ENCODE assay signal across 1 cellular context in genomic region chr14:24188251-24189058, GRCh38.
TF ChIP-seq lines count a peak whose summit lies in the region.

Gene IPO4 (minus strand): TSS chr14:24188816. CDS start chr14:24188787, 29 bp downstream.

TF ChIP-seq in HepG2, 621 proteins besides CTCF, POLR2A, EP300 and RAD21 (continued from another document and continues in another):
- TF ChIP-seq KDM5B (CRISPR knock-in tag; IDR thresholded peaks at IDR 0.05; ENCODE audit: borderline replicate concordance) (peak; percentile 100), SIX1 (CRISPR knock-in tag; IDR thresholded peaks at IDR 0.05; ENCODE audit: borderline replicate concordance) (peak; percentile 81; the same call in 1 of the 2 replicates), HOXA7 (CRISPR knock-in tag; IDR thresholded peaks at IDR 0.05) (no peak), NCOA2 (CRISPR knock-in tag; IDR thresholded peaks at IDR 0.05) (peak; percentile 80; the same call in 1 of the 2 replicates), ZNF350 (CRISPR knock-in tag; IDR thresholded peaks at IDR 0.05; ENCODE audit: borderline replicate concordance, low read depth) (peak; percentile 100), FOSL1 (CRISPR knock-in tag; IDR thresholded peaks at IDR 0.05; ENCODE audit: borderline replicate concordance) (peak; percentile 59; the same call in 1 of the 2 replicates), ZNF570 (CRISPR knock-in tag; IDR thresholded peaks at IDR 0.05; ENCODE audit: borderline replicate concordance) (no peak), FUBP1 (CRISPR knock-in tag; IDR thresholded peaks at IDR 0.05; ENCODE audit: borderline replicate concordance) (peak; percentile 99), ZBTB7B (CRISPR knock-in tag; IDR thresholded peaks at IDR 0.05) (peak; percentile 82; the same call in 1 of the 2 replicates), DNMT3B (CRISPR knock-in tag; conservative IDR thresholded peaks at IDR 0.05) (peak; percentile 90), BCLAF1 (IDR thresholded peaks at IDR 0.05) (no peak), HDAC2 (CRISPR knock-in tag; IDR thresholded peaks at IDR 0.05) (peak; percentile 98), SNAPC5 (CRISPR knock-in tag; IDR thresholded peaks at IDR 0.05; ENCODE audit: borderline replicate concordance) (peak; percentile 94), ZNF614 (CRISPR knock-in tag; IDR thresholded peaks at IDR 0.05; ENCODE audit: borderline replicate concordance) (peak; percentile 99), GATAD1 (CRISPR knock-in tag; IDR thresholded peaks at IDR 0.05) (peak; percentile 98), ZNF598 (CRISPR knock-in tag; IDR thresholded peaks at IDR 0.05; ENCODE audit: borderline replicate concordance) (peak; percentile 99), RBFOX2 (IDR thresholded peaks at IDR 0.05; ENCODE audit: low read depth, low read length) (peak; percentile 99), JDP2 (CRISPR knock-in tag; IDR thresholded peaks at IDR 0.05; ENCODE audit: borderline replicate concordance) (no peak), ZNF878 (CRISPR knock-in tag; IDR thresholded peaks at IDR 0.05) (no peak), ZNF367 (CRISPR knock-in tag; IDR thresholded peaks at IDR 0.05; ENCODE audit: borderline replicate concordance) (peak; percentile 84; the same call in 1 of the 2 replicates), MED8 (CRISPR knock-in tag; IDR thresholded peaks at IDR 0.05; ENCODE audit: insufficient replicate concordance) (peak; percentile 98), MED1 (CRISPR knock-in tag; IDR thresholded peaks at IDR 0.05) (peak; percentile 97), RFX5 (IDR thresholded peaks at IDR 0.05; ENCODE audit: low read depth, low read length) (peak; percentile 72), JARID2 (CRISPR knock-in tag; IDR thresholded peaks at IDR 0.05; ENCODE audit: insufficient replicate concordance) (no peak), UBTF (CRISPR knock-in tag; IDR thresholded peaks at IDR 0.05) (peak; percentile 96), FOSL2 (CRISPR knock-in tag; IDR thresholded peaks at IDR 0.05) (peak; percentile 90), ZBTB7A (CRISPR knock-in tag; IDR thresholded peaks at IDR 0.05) (peak; percentile 83; the same call in 1 of the 2 replicates), DMAP1 (CRISPR knock-in tag; IDR thresholded peaks at IDR 0.05) (peak; percentile 100), TBL1XR1 (IDR thresholded peaks at IDR 0.05; ENCODE audit: borderline replicate concordance, low read length, partially characterized antibody) (peak; percentile 96), AFF4 (CRISPR knock-in tag; IDR thresholded peaks at IDR 0.05) (peak; percentile 95), POLR2AphosphoS2 (IDR thresholded peaks at IDR 0.05; ENCODE audit: low read depth, low read length) (peak; percentile 78), SRSF9 (IDR thresholded peaks at IDR 0.05; ENCODE audit: borderline replicate concordance, insufficient read depth, low read depth, low read length, poor library complexity, severe bottlenecking) (no peak), NR2F6 (IDR thresholded peaks at IDR 0.05) (no peak; the same call in 1 of the 2 replicates), NR2F6 (CRISPR knock-in tag; IDR thresholded peaks at IDR 0.05) (peak; percentile 86; the same call in 1 of the 2 replicates), NFRKB (IDR thresholded peaks at IDR 0.05) (no peak)
- TF ChIP-seq, protein P1, sequence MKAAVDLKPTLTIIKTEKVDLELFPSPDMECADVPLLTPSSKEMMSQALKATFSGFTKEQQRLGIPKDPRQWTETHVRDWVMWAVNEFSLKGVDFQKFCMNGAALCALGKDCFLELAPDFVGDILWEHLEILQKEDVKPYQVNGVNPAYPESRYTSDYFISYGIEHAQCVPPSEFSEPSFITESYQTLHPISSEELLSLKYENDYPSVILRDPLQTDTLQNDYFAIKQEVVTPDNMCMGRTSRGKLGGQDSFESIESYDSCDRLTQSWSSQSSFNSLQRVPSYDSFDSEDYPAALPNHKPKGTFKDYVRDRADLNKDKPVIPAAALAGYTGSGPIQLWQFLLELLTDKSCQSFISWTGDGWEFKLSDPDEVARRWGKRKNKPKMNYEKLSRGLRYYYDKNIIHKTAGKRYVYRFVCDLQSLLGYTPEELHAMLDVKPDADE (CRISPR knock-in tag; IDR thresholded peaks at IDR 0.05) = peak; percentile 99
- TF ChIP-seq, protein P2, sequence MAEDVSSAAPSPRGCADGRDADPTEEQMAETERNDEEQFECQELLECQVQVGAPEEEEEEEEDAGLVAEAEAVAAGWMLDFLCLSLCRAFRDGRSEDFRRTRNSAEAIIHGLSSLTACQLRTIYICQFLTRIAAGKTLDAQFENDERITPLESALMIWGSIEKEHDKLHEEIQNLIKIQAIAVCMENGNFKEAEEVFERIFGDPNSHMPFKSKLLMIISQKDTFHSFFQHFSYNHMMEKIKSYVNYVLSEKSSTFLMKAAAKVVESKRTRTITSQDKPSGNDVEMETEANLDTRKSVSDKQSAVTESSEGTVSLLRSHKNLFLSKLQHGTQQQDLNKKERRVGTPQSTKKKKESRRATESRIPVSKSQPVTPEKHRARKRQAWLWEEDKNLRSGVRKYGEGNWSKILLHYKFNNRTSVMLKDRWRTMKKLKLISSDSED (CRISPR knock-in tag; IDR thresholded peaks at IDR 0.05) = no peak; the same call in 1 of the 2 replicates
- TF ChIP-seq, protein P3, sequence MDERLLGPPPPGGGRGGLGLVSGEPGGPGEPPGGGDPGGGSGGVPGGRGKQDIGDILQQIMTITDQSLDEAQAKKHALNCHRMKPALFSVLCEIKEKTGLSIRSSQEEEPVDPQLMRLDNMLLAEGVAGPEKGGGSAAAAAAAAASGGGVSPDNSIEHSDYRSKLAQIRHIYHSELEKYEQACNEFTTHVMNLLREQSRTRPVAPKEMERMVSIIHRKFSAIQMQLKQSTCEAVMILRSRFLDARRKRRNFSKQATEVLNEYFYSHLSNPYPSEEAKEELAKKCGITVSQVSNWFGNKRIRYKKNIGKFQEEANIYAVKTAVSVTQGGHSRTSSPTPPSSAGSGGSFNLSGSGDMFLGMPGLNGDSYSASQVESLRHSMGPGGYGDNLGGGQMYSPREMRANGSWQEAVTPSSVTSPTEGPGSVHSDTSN (CRISPR knock-in tag; IDR thresholded peaks at IDR 0.05) = peak; percentile 41
- TF ChIP-seq, protein P4, sequence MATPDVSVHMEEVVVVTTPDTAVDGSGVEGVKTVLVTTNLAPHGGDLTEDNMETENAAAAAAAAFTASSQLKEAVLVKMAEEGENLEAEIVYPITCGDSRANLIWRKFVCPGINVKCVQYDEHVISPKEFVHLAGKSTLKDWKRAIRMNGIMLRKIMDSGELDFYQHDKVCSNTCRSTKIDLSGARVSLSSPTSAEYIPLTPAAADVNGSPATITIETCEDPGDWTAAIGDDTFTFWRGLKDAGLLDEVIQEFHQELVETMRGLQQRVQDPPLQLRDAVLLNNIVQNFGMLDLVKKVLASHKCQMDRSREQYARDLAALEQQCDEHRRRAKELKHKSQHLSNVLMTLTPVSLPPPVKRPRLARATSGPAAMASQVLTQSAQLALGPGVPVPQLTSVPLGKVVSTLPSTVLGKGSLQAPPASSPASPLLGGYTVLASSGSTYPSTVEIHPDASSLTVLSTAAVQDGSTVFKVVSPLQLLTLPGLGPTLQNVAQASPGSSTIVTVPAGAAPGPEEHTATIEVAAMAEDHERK (CRISPR knock-in tag; IDR thresholded peaks at IDR 0.05; ENCODE audit: low read depth) = peak; percentile 72
- TF ChIP-seq, protein P5, sequence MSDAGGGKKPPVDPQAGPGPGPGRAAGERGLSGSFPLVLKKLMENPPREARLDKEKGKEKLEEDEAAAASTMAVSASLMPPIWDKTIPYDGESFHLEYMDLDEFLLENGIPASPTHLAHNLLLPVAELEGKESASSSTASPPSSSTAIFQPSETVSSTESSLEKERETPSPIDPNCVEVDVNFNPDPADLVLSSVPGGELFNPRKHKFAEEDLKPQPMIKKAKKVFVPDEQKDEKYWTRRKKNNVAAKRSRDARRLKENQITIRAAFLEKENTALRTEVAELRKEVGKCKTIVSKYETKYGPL (CRISPR knock-in tag; IDR thresholded peaks at IDR 0.05) = peak; percentile 82
